ENCODE assay signal across 21 cellular contexts in the genomic region with DNA sequence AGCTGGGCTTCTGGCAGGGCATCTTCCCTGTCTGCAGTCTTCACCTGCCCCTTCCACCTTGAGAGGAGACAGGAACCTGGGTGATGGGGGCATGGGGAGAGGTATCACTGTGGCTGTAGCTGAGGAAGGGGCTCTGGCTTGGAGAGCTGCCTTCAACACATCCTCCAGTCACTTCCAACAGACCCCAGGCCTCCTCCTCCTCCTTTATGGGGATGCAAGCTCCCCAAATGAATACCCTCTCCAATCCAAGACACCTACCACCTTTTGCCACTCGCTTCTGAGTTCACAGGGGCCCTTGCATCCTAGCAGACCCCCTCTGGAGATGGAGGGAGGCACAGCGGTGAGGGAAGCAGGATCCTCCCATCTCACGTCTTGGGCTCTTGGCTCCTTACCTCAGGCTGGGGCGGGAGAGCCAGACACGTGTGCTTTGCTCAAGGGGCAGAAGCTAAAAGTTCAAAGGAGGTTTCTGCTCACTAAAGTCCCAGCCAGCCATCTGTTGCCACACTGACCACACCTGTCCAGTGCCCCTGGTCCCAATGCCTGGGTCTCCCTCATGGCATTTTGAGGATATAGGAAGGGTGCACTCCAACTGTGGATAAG. TPM values are rescaled to one million over a fixed set of nuclear protein-coding genes. Genes with fewer than 3 reads are reported as not detected.
"Had no signal": no experiment of that assay in that cellular context is flagged by ENCODE, and none has a peak within 500 bp of the region (broad histone marks: within the 10 kb centered on the region; RNA-seq: fewer than 3 reads in every experiment).

No MANE protein-coding gene starts in this region.

- H3K27ac ChIP-seq: HL-60, SJCRH30 had no signal

- H3K27me3 ChIP-seq: MG63, SJCRH30 had no signal

- H3K4me3 ChIP-seq: MG63, SJCRH30 had no signal

- H3K9me3 ChIP-seq: MG63, SJCRH30 had no signal

- H3K4me1 ChIP-seq: SJCRH30 had no signal

- DNase-seq: KBM-7, MG63, NCI-H1092, NCI-H1105 treated with DMSO at 0.1 percent for 48 hours, NCI-H1417 treated with DMSO at 0.1 percent for 48 hours, NCI-H146, NCI-H1694 treated with DMSO at 0.1 percent for 48 hours, NCI-H2029, NCI-H2081 treated with DMSO at 0.1 percent for 48 hours, NCI-H2171, NCI-H226, NCI-H446, NCI-H510A, NCI-H524 treated with DMSO at 0.1 percent for 48 hours, NCI-H69, NCI-H774, RPMI8226, SHP77 treated with DMSO at 0.1 percent for 48 hours, SJCRH30 had no signal

- H3K36me3 ChIP-seq: MG63, SJCRH30 had no signal

RNA-seq across cellular contexts. Expression of a gene that starts 13.2 kb away (rescaled TPM):
- total RNA-seq: Right ventricle myocardium inferior, SJCRH30 had no signal
